ENCODE assay signal across 8 cellular contexts in genomic region chr16:29811896-29812665, GRCh38. TPM values are rescaled to one million over a fixed set of nuclear protein-coding genes. Genes with fewer than 3 reads are reported as not detected.
DNase-seq lines count a peak whose midpoint lies in the region; ATAC-seq and TF ChIP-seq lines count a peak whose summit lies in the region.

Gene PRRT2, plus strand, starts transcription at chr16:29812193. Its CDS starts 862 bp downstream, at chr16:29813055.

- H3K36me3 ChIP-seq in A673 (ENCODE audit: insufficient read depth, low read length, poor library complexity, severe bottlenecking) (peaks cover 24% of the 10 kb centered on the region), HAP-1 (replicated peaks) (peaks cover 30% of the 10 kb centered on the region), Peyer's patch (peaks cover 0 to 15% (median 0%) of the 10 kb centered on the region in 3 donors), iPS-15b (ENCODE audit: control insufficient read depth, insufficient read depth, low read length) (peaks cover 14% of the 10 kb centered on the region), gastrocnemius medialis (peaks cover 0 to 11% of the 10 kb centered on the region in 2 donors)

- peak within 1 kb of the TSS; percentile 95 for H3K27ac ChIP-seq in A673 (ENCODE audit: low read depth, low read length, poor library complexity, severe bottlenecking)
- H3K27ac ChIP-seq in Peyer's patch, result peak within 1 kb of the TSS; percentile 63 to 98 (median 86)
- H3K27ac ChIP-seq in gastrocnemius medialis, result peak within 1 kb of the TSS; percentile 89 to 99 (median 96)

- POLR2A ChIA-PET in A673 (lab: Charles Lee; ENCODE audit: low non-redundant PET), result no interaction called here

- no TSS peak for BruUV-seq in A673 (replicated peaks; lab: Mats Ljungman, UMichigan)

- peak; percentile 79 for DNase-seq in A673 (ENCODE audit: low spot score)
- peak; percentile 75 to 92 for DNase-seq in HAP-1 (ENCODE audit: low spot score in 2 of 2)
- DNase-seq in Peyer's patch, result peak; percentile 51 to 72 (median 61)
- peak; percentile 54 for DNase-seq in astrocyte of the spinal cord (ENCODE audit: low read depth, low spot score)
- peak in 1 of 2 donors; percentile 39 for DNase-seq in gastrocnemius medialis
- DNase-seq in KG1 (lab: John Stamatoyannopoulos, UW), result no peak

- H3K4me1 ChIP-seq in A673 (ENCODE audit: insufficient read depth, low read length, poor library complexity, severe bottlenecking) (peaks cover 51% of the 10 kb centered on the region), HAP-1 (peaks cover 32% of the 10 kb centered on the region), Peyer's patch (peaks cover 4 to 74% (median 36%) of the 10 kb centered on the region in 4 donors), iPS-15b (ENCODE audit: control insufficient read depth, insufficient read depth, low read length) (peaks cover 15% of the 10 kb centered on the region), gastrocnemius medialis (peaks cover 55 to 58% of the 10 kb centered on the region in 2 donors)

- TF ChIP-seq POLR2A in Peyer's patch (IDR thresholded peaks at IDR 0.05), result no peak
- no peak for TF ChIP-seq POLR2A in gastrocnemius medialis (IDR thresholded peaks at IDR 0.05)

- TF ChIP-seq CTCF in A673 (conservative IDR thresholded peaks at IDR 0.05; ENCODE audit: low read depth, low read length) (no peak), Peyer's patch (IDR thresholded peaks at IDR 0.05) (no peak), astrocyte of the spinal cord (IDR thresholded peaks at IDR 0.05; ENCODE audit: low read depth, low read length) (no peak), gastrocnemius medialis (IDR thresholded peaks at IDR 0.05 in 4 of 5, conservative IDR thresholded peaks at IDR 0.05 in 1 of 5) (no peak)

- in situ Hi-C loops in HAP-1 (cut with MboI; ENCODE audit: low sequenced_read_pairs), result no loop called here
- in situ Hi-C loops in astrocyte of the spinal cord (cut with HindIII; ENCODE audit: low sequenced_read_pairs), result no loop called here
- in situ Hi-C loops in gastrocnemius medialis (cut with MboI; ENCODE audit: low sequenced_read_pairs in 4 of 4), result no loop called here

- H3K27me3 ChIP-seq in A673 (replicated peaks; ENCODE audit: insufficient read depth, low read depth, low read length, poor library complexity) (no peaks in the 10 kb centered on the region), HAP-1 (ENCODE audit: low read depth) (no peaks in the 10 kb centered on the region), Peyer's patch (no peaks in the 10 kb centered on the region), iPS-15b (ENCODE audit: control insufficient read depth, insufficient read depth, low read length) (no peaks in the 10 kb centered on the region), gastrocnemius medialis (no peaks in the 10 kb centered on the region)

- CTCF ChIA-PET in A673 (lab: Charles Lee), result interaction anchor here (0.8 kb wide), 1 partner anchor 36 kb away, joined by 6 read pairs; no protein-coding TSS in a partner anchor

- H3K9me3 ChIP-seq in A673 (ENCODE audit: low read depth, low read length, poor library complexity, severe bottlenecking), result no peaks in the 10 kb centered on the region
- no peaks in the 10 kb centered on the region for H3K9me3 ChIP-seq in HAP-1
- H3K9me3 ChIP-seq in Peyer's patch, result no peaks in the 10 kb centered on the region
- H3K9me3 ChIP-seq in iPS-15b (ENCODE audit: control insufficient read depth, insufficient read depth, low read length), result no peaks in the 10 kb centered on the region
- H3K9me3 ChIP-seq in gastrocnemius medialis, result no peaks in the 10 kb centered on the region

- peak within 1 kb of the TSS; percentile 58 for H3K4me3 ChIP-seq in A673 (ENCODE audit: low read depth, low read length, poor library complexity, severe bottlenecking)
- peak within 1 kb of the TSS; percentile 54 for H3K4me3 ChIP-seq in HAP-1
- H3K4me3 ChIP-seq in Peyer's patch, result peak within 1 kb of the TSS; percentile 30 to 62 (median 52)
- peak within 1 kb of the TSS; percentile 61 for H3K4me3 ChIP-seq in astrocyte of the spinal cord (ENCODE audit: low read depth, low read length)
- peak within 1 kb of the TSS; percentile 87 for H3K4me3 ChIP-seq in iPS-15b (ENCODE audit: low read depth, low read length)
- peak within 1 kb of the TSS; percentile 60 to 83 (median 70) for H3K4me3 ChIP-seq in gastrocnemius medialis

- intact Hi-C loops in A673 (cut with micrococcal nuclease; ENCODE audit: unreplicated experiment) (loop anchor here (10.0 kb wide), 1 partner anchor 53 kb away; the partner anchor contains the start of gene CDIPT), gastrocnemius medialis (cut with DNase I; ENCODE audit: low total_unique reads) (loop anchor here (5.0 to 10.0 kb wide), 2 partner anchors 165 to 713 kb away; partner anchors contain the start of gene ZNF768)

- ATAC-seq in gastrocnemius medialis (no peak), HG03469 (IDR thresholded peaks at IDR 0.05; ENCODE audit: unreplicated experiment) (no peak)

- H3K9ac ChIP-seq in iPS-15b (ENCODE audit: low read depth, low read length), result peak within 1 kb of the TSS; percentile 83

RNA-seq across cellular contexts. Expression of gene PRRT2, which starts in this region (rescaled TPM):
- 9.0 TPM in 2 replicates for total RNA-seq in A673 (2021)
- total RNA-seq in Peyer's patch, result 1 to 10 TPM in 2 of 4 donors, under 1 TPM in 1, not detected in 1; 0.95 to 3.3 (median 2.5) TPM
- total RNA-seq in gastrocnemius medialis, result 1 to 10 TPM in 1 of 4 donors, not detected in 3; 3.5 TPM
